In genomic region chr2:168490916-168491605, GRCh38 we compare ENCODE assay signal across 8 cellular contexts. TPM values are rescaled to one million over a fixed set of nuclear protein-coding genes. Genes with fewer than 3 reads are reported as not detected.
DNase-seq lines count a peak whose midpoint lies in the region; ATAC-seq, FAIRE-seq and TF ChIP-seq lines count a peak whose summit lies in the region.

No MANE protein-coding gene starts in this region.

- intact Hi-C loops in K562 (cut with micrococcal nuclease): loop anchor here (2.0 to 5.0 kb wide), 2 partner anchors 34 to 196 kb away; partner anchors contain the start of gene CERS6
- intact Hi-C loops in naive thymus-derived CD4-positive, alpha-beta T cell (cut with micrococcal nuclease): loop anchor here (1.0 to 10.0 kb wide), 10 partner anchors 7 to 144 kb away; partner anchors contain the start of gene CERS6 (in 1 of the 2)

- H3K9me3 ChIP-seq in K562 (replicated peaks; ENCODE audit: control insufficient read depth, insufficient read depth, low read depth, low read length): no peaks in the 10 kb centered on the region
- no peaks in the 10 kb centered on the region for H3K9me3 ChIP-seq in naive thymus-derived CD4-positive, alpha-beta T cell (ENCODE audit: control insufficient read depth in 2 of 3, low read length in 3 of 3)

- no peaks in the 10 kb centered on the region for H3K36me3 ChIP-seq in K562 (ENCODE audit: control insufficient read depth, insufficient read depth, low read length)
- no peaks in the 10 kb centered on the region for H3K36me3 ChIP-seq in naive thymus-derived CD4-positive, alpha-beta T cell (ENCODE audit: control insufficient read depth in 2 of 3, insufficient read depth in 3 of 3, low read length in 3 of 3)

- DNase-seq in DMS53 (lab: John Stamatoyannopoulos, UW) (peak; percentile 62), KBM-7 (peak; percentile 67), K562 (ENCODE audit: extremely low read depth in 1 of 4, low spot score in 3 of 4) (peak in 2 of 4 experiments; percentile 25 to 34), activated gamma-delta T cell (lab: John Stamatoyannopoulos, UW) (no peak), GM12892 (ENCODE audit: insufficient read length) (no peak)
- DNase-seq in naive thymus-derived CD4-positive, alpha-beta T cell: no peak

- H3K27me3 ChIP-seq in K562 (ENCODE audit: control insufficient read depth in 2 of 2, insufficient read depth in 2 of 2, low read length in 2 of 2): no peaks in the 10 kb centered on the region
- H3K27me3 ChIP-seq in naive thymus-derived CD4-positive, alpha-beta T cell (ENCODE audit: control insufficient read depth in 2 of 2, insufficient read depth in 2 of 2, low read length in 2 of 2): no peaks in the 10 kb centered on the region

- H3K4me1 ChIP-seq in K562 (replicated peaks in 1 of 2; ENCODE audit: control insufficient read depth in 2 of 2, insufficient read depth in 2 of 2, low read length in 2 of 2): peaks cover 0 to 17% of the 10 kb centered on the region in 2 experiments; a peak in 3 of 5 replicates
- peaks cover 11 to 28% of the 10 kb centered on the region in 2 donors for H3K4me1 ChIP-seq in naive thymus-derived CD4-positive, alpha-beta T cell (ENCODE audit: control insufficient read depth in 2 of 2, insufficient read depth in 2 of 2, low read length in 2 of 2)

- H3K4me3 Mint-ChIP-seq in naive thymus-derived CD4-positive, alpha-beta T cell: peak overlapping the region; percentile 65 to 90 (median 74)

- CTCF ChIA-PET in K562 (lab: Yijun Ruan, JAX; ENCODE audit: low intra/inter-chr PET ratio): no interaction called here
- CTCF ChIA-PET in naive thymus-derived CD4-positive, alpha-beta T cell (lab: Charles Lee): interaction anchor here (0.9 to 1.0 kb wide), 3 partner anchors 15 to 144 kb away, joined by 3 to 4 read pairs (median 3); no protein-coding TSS in a partner anchor

- no peaks in the 10 kb centered on the region for H3K9me1 ChIP-seq in K562 (ENCODE audit: control insufficient read depth, insufficient read depth, low read length)

- H3K27ac Mint-ChIP-seq in naive thymus-derived CD4-positive, alpha-beta T cell: peak overlapping the region; percentile 77 to 91 (median 88)

- no TSS peak for BruUV-seq in K562 (replicated peaks; lab: Mats Ljungman, UMichigan)

- peak overlapping the region; percentile 17; the same call in 1 of the 2 replicates for H3K4me3 ChIP-seq in K562
- peak overlapping the region; percentile 42 for H3K4me3 ChIP-seq in naive thymus-derived CD4-positive, alpha-beta T cell (ENCODE audit: low read length)

- H2AFZ ChIP-seq in K562 (ENCODE audit: low read depth, low read length): peak overlapping the region; percentile 85

- peak overlapping the region in 1 of 2 experiments; percentile 67; a peak in 2 of 4 replicates for H3K9ac ChIP-seq in K562 (ENCODE audit: insufficient read depth in 1 of 2, low read depth in 2 of 2, low read length in 2 of 2)

- in situ Hi-C loops in KBM-7 (cut with MboI; ENCODE audit: low pct_unique_long_range_greater_than_20kb, low sequenced_read_pairs) (no loop called here), K562 (cut with MboI) (no loop called here)

- peaks cover 31 to 88% (median 67%) of the 10 kb centered on the region in 7 donors for H3K4me1 Mint-ChIP-seq in naive thymus-derived CD4-positive, alpha-beta T cell

- no peak for TF ChIP-seq POLR2A in K562 (conservative IDR thresholded peaks at IDR 0.05)
- TF ChIP-seq POLR2A in GM12892 (IDR thresholded peaks at IDR 0.05; ENCODE audit: low read depth, low read length): no peak

- no peak for FAIRE-seq in K562 (lab: Jason Lieb, UNC)
- FAIRE-seq in GM12892 (lab: Jason Lieb, UNC): no peak

- 29% methylated on average over 4 of the region's 4 CpGs for WGBS in K562 (ENCODE audit: insufficient coverage, low coverage, missing lambda C conversion rate)

- no peak for TF ChIP-seq EP300 in K562 (IDR thresholded peaks at IDR 0.05; ENCODE audit: low read length)

- no peaks in the 10 kb centered on the region for H4K20me1 ChIP-seq in K562 (replicated peaks; ENCODE audit: control insufficient read depth, insufficient read depth, low read length)

- no peak for TF ChIP-seq RAD21 in K562 (CRISPR knock-in tag; conservative IDR thresholded peaks at IDR 0.05 in 1 of 2, IDR thresholded peaks at IDR 0.05 in 1 of 2)

- no peak for TF ChIP-seq CTCF in K562 (IDR thresholded peaks at IDR 0.05 in 2 of 3, conservative IDR thresholded peaks at IDR 0.05 in 1 of 3; ENCODE audit: insufficient read depth in 2 of 3, low read depth in 1 of 3, low read length in 3 of 3)

- H3K27me3 Mint-ChIP-seq in naive thymus-derived CD4-positive, alpha-beta T cell: peaks cover 0 to 3% (median 0%) of the 10 kb centered on the region in 5 donors

- peaks cover 23% of the 10 kb centered on the region for H3K79me2 ChIP-seq in K562 (ENCODE audit: control insufficient read depth, insufficient read depth, low read length)

- peaks cover 3 to 33% (median 17%) of the 10 kb centered on the region in 5 donors for H3K36me3 Mint-ChIP-seq in naive thymus-derived CD4-positive, alpha-beta T cell

- peak overlapping the region; percentile 78 for H3K4me2 ChIP-seq in K562 (ENCODE audit: insufficient read depth, low read length)

- peaks cover 0 to 12% (median 2%) of the 10 kb centered on the region in 11 donors for H3K9me3 Mint-ChIP-seq in naive thymus-derived CD4-positive, alpha-beta T cell

- peak overlapping the region; percentile 76 for H3K27ac ChIP-seq in K562 (ENCODE audit: extremely low read depth, low read depth, low read length)
- H3K27ac ChIP-seq in naive thymus-derived CD4-positive, alpha-beta T cell (ENCODE audit: low read depth, low read length): peak overlapping the region; percentile 55

- POLR2A ChIA-PET in K562 (lab: Yijun Ruan, JAX): interaction anchor here (0.6 to 1.9 kb wide), 10 partner anchors 8 to 37 kb away, joined by 3 to 12 read pairs (median 4); no protein-coding TSS in a partner anchor
- POLR2A ChIA-PET in naive thymus-derived CD4-positive, alpha-beta T cell (lab: Charles Lee): interaction anchor here (0.7 to 2.0 kb wide), 7 partner anchors 10 to 106 kb away, joined by 3 to 10 read pairs (median 4); no protein-coding TSS in a partner anchor

- peak; percentile 58 for ATAC-seq in K562
- peak; percentile 40 for ATAC-seq in naive thymus-derived CD4-positive, alpha-beta T cell
- ATAC-seq in GM19351 (IDR thresholded peaks at IDR 0.05; ENCODE audit: unreplicated experiment): no peak
- no peak for ATAC-seq in HG02623 (IDR thresholded peaks at IDR 0.05; ENCODE audit: unreplicated experiment)

TF ChIP-seq in K562, 482 proteins besides CTCF, POLR2A, EP300 and RAD21 (continues in another document):
- TF ChIP-seq ZNF395 (CRISPR knock-in tag; IDR thresholded peaks at IDR 0.05) (peak; percentile 35; the same call in 1 of the 2 replicates), ZNF165 (CRISPR knock-in tag; IDR thresholded peaks at IDR 0.05; ENCODE audit: borderline replicate concordance) (no peak), MCM7 (IDR thresholded peaks at IDR 0.05) (no peak), ZNF316 (IDR thresholded peaks at IDR 0.05) (peak; percentile 77), TRIM28 (IDR thresholded peaks at IDR 0.05) (no peak), SP1 (CRISPR knock-in tag; IDR thresholded peaks at IDR 0.05) (peak; percentile 24; the same call in 1 of the 2 replicates), C11orf30 (IDR thresholded peaks at IDR 0.05; ENCODE audit: low read depth) (peak; percentile 64; the same call in 1 of the 2 replicates)

RNA-seq across cellular contexts. Expression of gene CERS6, which starts 35.0 kb away (rescaled TPM):
- 2.8 and 5.7 TPM in 2 replicates for total RNA-seq in K562 (2011; cell fraction: chromatin; rRNA removed; ENCODE audit: low replicate concordance)
- total RNA-seq in K562 (2011; cell fraction: nucleolus; rRNA removed): 2.3 and 2.9 TPM in 2 replicates
- total RNA-seq in K562 (2011; cell fraction: nucleoplasm; rRNA removed): 4.5 and 7.3 TPM in 2 replicates
- total RNA-seq in K562 (2014; rRNA removed) (11.4 and 12.1 TPM in 2 replicates), K562 (2014; rRNA removed; fragmentation: Illumina TruSeq; extraction: Trizol) (13.6 and 14.5 TPM in 2 replicates), K562 (2015; rRNA removed; fragmentation: Illumina TruSeq; extraction: Trizol) (12.4 and 12.8 TPM in 2 replicates), K562 (2021) (11.5 and 11.8 TPM in 2 replicates)
- polyA plus RNA-seq in K562 (2011; rRNA removed) (1.9 and 6.8 TPM in 2 replicates), K562 (2014; fragmentation: Illumina TruSeq; extraction: Trizol) (10.9 and 13.4 TPM in 2 replicates), K562 (2014; fragmentation: Nextera tagmentation; extraction: Ambion mirVana) (1 to 10 TPM; 1.6 to 2.3 TPM), K562 (2014; rRNA removed) (6.0 and 6.5 TPM in 2 replicates)
- polyA plus RNA-seq in K562 (2011; cell fraction: cytosol; rRNA removed): 0.61 and 4.4 TPM in 2 replicates
- polyA plus RNA-seq in K562 (2011; cell fraction: nucleus; rRNA removed): 1.4 and 5.3 TPM in 2 replicates
- 7.8 and 8.4 TPM in 2 replicates for polyA plus RNA-seq in K562 (2012)
- polyA minus RNA-seq in K562 (2011; rRNA and poly(A)+ RNA removed): 4.6 and 16.3 TPM in 2 replicates
- polyA minus RNA-seq in K562 (2011; cell fraction: cytosol; rRNA and poly(A)+ RNA removed): 2.9 and 8.6 TPM in 2 replicates
- 2.2 and 12.4 TPM in 2 replicates for polyA minus RNA-seq in K562 (2011; cell fraction: nucleus; rRNA and poly(A)+ RNA removed)
- total RNA-seq in naive thymus-derived CD4-positive, alpha-beta T cell: 10 to 100 TPM; 17.3 to 28.4 (median 20.9) TPM
- 10 to 100 TPM in 1 of 2 donors, 1 to 10 TPM in 1; 9.1 to 15.4 TPM for polyA plus RNA-seq in naive thymus-derived CD4-positive, alpha-beta T cell
- polyA plus RNA-seq in GM12892 (2012; ENCODE audit: missing spikeins): 9.1 TPM

Comparison
In these comparisons a context has a peak if more than half of its experiments do, and no peak if none do; other contexts are left out.
1. DNase-seq: peak in DMS53 (single experiment) and KBM-7 (single experiment); none in naive thymus-derived CD4-positive, alpha-beta T cell (0 of 9), activated gamma-delta T cell (single experiment) and GM12892 (single experiment).
2. ATAC-seq: peak in K562 (single experiment) and naive thymus-derived CD4-positive, alpha-beta T cell (single experiment); none in GM19351 (single experiment) and HG02623 (single experiment).